17 cellular contexts compared by ENCODE assay signal in genomic region chr13:59755647-59756290, GRCh38.
A peak's percentile ranks its signal among the peaks of the same experiment; 100 is the strongest.
DNase-seq lines count a peak whose midpoint lies in the region; ATAC-seq and TF ChIP-seq lines count a peak whose summit lies in the region.
"Had no signal": no experiment of that assay in that cellular context is flagged by ENCODE, and none has a peak within 500 bp of the region (broad histone marks: within the 10 kb centered on the region; RNA-seq: fewer than 3 reads in every experiment).

No MANE protein-coding gene starts in this region.

- no peaks in the 10 kb centered on the region for H3K9me3 ChIP-seq in spleen
- H3K9me3 ChIP-seq: right lobe of liver had no signal

- peak; percentile 73 for ATAC-seq in GM18873 (IDR thresholded peaks at IDR 0.05; ENCODE audit: low FRiP score, unreplicated experiment)
- ATAC-seq: activated CD8-positive, alpha-beta memory T cell treated with anti-CD3 and anti-CD28 coated beads, Interleukin-2, amount 10 ng/mL, durations not matched to agents 7 days and 5 days; effector memory CD8-positive, alpha-beta T cell; right lobe of liver had no signal

- TF ChIP-seq CTCF in fibroblast of the aortic adventitia (IDR thresholded peaks at IDR 0.05; ENCODE audit: insufficient read depth, low read length) (no peak), spleen (IDR thresholded peaks at IDR 0.05 in 8 of 11, conservative IDR thresholded peaks at IDR 0.05 in 3 of 11) (no peak)

- peak; percentile 56 for DNase-seq in HCEC 1CT
- peak; percentile 10 for DNase-seq in HPDE6-E6E7 (ENCODE audit: extremely low spot score)
- peak; percentile 23 for DNase-seq in fibroblast of the aortic adventitia (ENCODE audit: low read depth)
- no peak for DNase-seq in spleen
- DNase-seq in activated CD8-positive, alpha-beta memory T cell treated with anti-CD3 and anti-CD28 coated beads for 24 hours = no peak
- DNase-seq in GF-D8 (lab: John Stamatoyannopoulos, UW) = no peak
- no peak for DNase-seq in stimulated activated CD4-positive, alpha-beta T cell treated with anti-CD3 and anti-CD28 coated beads, Interleukin-2, amount 100 ng/mL, for 24 hours
- DNase-seq: activated CD8-positive, alpha-beta memory T cell treated with anti-CD3 and anti-CD28 coated beads, Interleukin-2, amount 10 ng/mL, durations not matched to agents 7 days and 5 days; activated naive CD4-positive, alpha-beta T cell treated with anti-CD3 and anti-CD28 coated beads for 36 hours; effector memory CD8-positive, alpha-beta T cell; foreskin melanocyte; mesenchymal stem cell; NCI-H1417 treated with DMSO at 0.1 percent for 48 hours; right lobe of liver; stimulated activated CD4-positive, alpha-beta T cell treated with anti-CD3 and anti-CD28 coated beads, Interleukin-4, amount 100 ng/mL, for 4 hours had no signal

- H3K4me3 ChIP-seq in fibroblast of the aortic adventitia (ENCODE audit: low read depth, low read length) = no peak overlapping the region
- no peak overlapping the region for H3K4me3 ChIP-seq in spleen
- H3K4me3 ChIP-seq: neural progenitor cell, right lobe of liver had no signal

- H3K27me3 ChIP-seq in spleen (replicated peaks in 1 of 7) = no peaks in the 10 kb centered on the region
- H3K27me3 ChIP-seq: neural progenitor cell, right lobe of liver had no signal

- intact Hi-C loops in spleen (cut with DNase I; ENCODE audit: low total_unique reads) = no loop called here

- H3K36me3 ChIP-seq in spleen = no peaks in the 10 kb centered on the region
- H3K36me3 ChIP-seq: neural progenitor cell, right lobe of liver had no signal

- H3K4me1 ChIP-seq in spleen = no peaks in the 10 kb centered on the region
- H3K4me1 ChIP-seq: right lobe of liver had no signal

- H3K27ac ChIP-seq in spleen = no peak overlapping the region
- H3K27ac ChIP-seq: neural progenitor cell, right lobe of liver had no signal

- TF ChIP-seq POLR2A in spleen (IDR thresholded peaks at IDR 0.05) = no peak

Comparison
In these comparisons a context has a peak if more than half of its experiments do, and no peak if none do; other contexts are left out.
1. DNase-seq: peak in HCEC 1CT (single experiment), HPDE6-E6E7 (single experiment) and fibroblast of the aortic adventitia (single experiment); none in spleen (single experiment), activated CD8-positive, alpha-beta memory T cell treated with anti-CD3 and anti-CD28 coated beads for 24 hours (single experiment), GF-D8 (single experiment) and stimulated activated CD4-positive, alpha-beta T cell treated with anti-CD3 and anti-CD28 coated beads, Interleukin-2, amount 100 ng/mL, for 24 hours (0 of 2).